ENCODE assay signal across 8 cellular contexts in the genomic region with DNA sequence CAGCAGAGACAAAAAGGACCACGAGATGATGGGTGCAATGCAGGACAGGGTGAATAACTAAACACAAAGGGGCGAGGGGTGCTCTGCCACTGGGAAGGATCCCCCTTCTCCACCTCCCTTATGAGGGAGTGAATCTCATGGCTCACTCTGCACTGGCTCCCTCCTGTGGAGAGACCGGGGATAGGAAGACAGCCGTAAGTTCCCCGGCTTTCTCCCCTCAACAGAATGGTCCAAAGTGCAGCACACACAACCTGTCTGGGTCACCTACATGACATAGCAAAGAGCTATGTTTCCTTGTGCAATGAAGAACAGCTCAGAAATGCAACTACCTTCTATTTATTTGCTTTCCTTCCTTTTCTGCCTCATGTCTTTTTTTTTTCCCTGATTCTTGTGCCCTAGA. TPM values are rescaled to one million over a fixed set of nuclear protein-coding genes. Genes with fewer than 3 reads are reported as not detected.
DNase-seq lines count a peak whose midpoint lies in the region; ATAC-seq and TF ChIP-seq lines count a peak whose summit lies in the region.

No MANE protein-coding gene starts in this region.

- peaks cover 3% of the 10 kb centered on the region for H3K27me3 Mint-ChIP-seq in T-helper 2 cell treated with Interferon-gamma antibody and Interleukin-4, amounts not matched to agents 5 μg/mL and 100 μg/mL, for 36 hours (ENCODE audit: low read depth)

- in situ Hi-C loops in astrocyte of the cerebellum (cut with HindIII; ENCODE audit: low sequenced_read_pairs), result no loop called here

- no peaks in the 10 kb centered on the region for H3K9me3 Mint-ChIP-seq in T-helper 2 cell treated with Interferon-gamma antibody and Interleukin-4, amounts not matched to agents 5 μg/mL and 100 μg/mL, for 36 hours

- no peaks in the 10 kb centered on the region for H3K4me1 ChIP-seq in KMS-11 (ENCODE audit: low read depth, poor library complexity, severe bottlenecking)
- peaks cover 5% of the 10 kb centered on the region for H3K4me1 ChIP-seq in effector memory CD4-positive, alpha-beta T cell (ENCODE audit: control insufficient read depth, insufficient read depth, low read length, poor library complexity, severe bottlenecking)

- no peak overlapping the region for H3K27ac ChIP-seq in KMS-11
- H3K27ac ChIP-seq in effector memory CD4-positive, alpha-beta T cell (ENCODE audit: insufficient read depth, low read length, poor library complexity, severe bottlenecking), result no peak overlapping the region

- ATAC-seq in GM18861 (IDR thresholded peaks at IDR 0.05; ENCODE audit: unreplicated experiment), result no peak

- H3K4me2 ChIP-seq in KMS-11, result no peak overlapping the region

- H3K4me1 Mint-ChIP-seq in T-helper 2 cell treated with Interferon-gamma antibody and Interleukin-4, amounts not matched to agents 5 μg/mL and 100 μg/mL, for 36 hours (ENCODE audit: low read depth), result peaks cover 2% of the 10 kb centered on the region

- no peaks in the 10 kb centered on the region for H3K79me2 ChIP-seq in KMS-11 (ENCODE audit: insufficient read depth, low read depth)

- H3K36me3 Mint-ChIP-seq in T-helper 2 cell treated with Interferon-gamma antibody and Interleukin-4, amounts not matched to agents 5 μg/mL and 100 μg/mL, for 36 hours (ENCODE audit: low read depth), result no peaks in the 10 kb centered on the region

- no peaks in the 10 kb centered on the region for H3K9me3 ChIP-seq in effector memory CD4-positive, alpha-beta T cell (ENCODE audit: control insufficient read depth, low read length)

- peak; percentile 47; the same call in 1 of the 2 replicates for TF ChIP-seq CTCF in KMS-11 (conservative IDR thresholded peaks at IDR 0.05; ENCODE audit: low read depth, low read length)
- peak; percentile 43 for TF ChIP-seq CTCF in astrocyte of the cerebellum (IDR thresholded peaks at IDR 0.05; ENCODE audit: low read depth, low read length, missing control alignments)

- no peak overlapping the region for H3K4me3 Mint-ChIP-seq in T-helper 2 cell treated with Interferon-gamma antibody and Interleukin-4, amounts not matched to agents 5 μg/mL and 100 μg/mL, for 36 hours

- H3K9ac ChIP-seq in KMS-11, result no peak overlapping the region

- peak; percentile 39 for DNase-seq in ELR (ENCODE audit: low read depth)
- no peak for DNase-seq in astrocyte of the cerebellum (ENCODE audit: low read depth)
- DNase-seq in mucosa of gallbladder (ENCODE audit: low spot score), result peak; percentile 23
- no peak for DNase-seq in T-helper 2 cell treated with Interferon-gamma antibody and Interleukin-4, amounts not matched to agents 5 μg/mL and 100 μg/mL, for 36 hours (ENCODE audit: low spot score)
- DNase-seq in DMS79 treated with DMSO at 0.1 percent for 48 hours (lab: John Stamatoyannopoulos, UW), result no peak
- DNase-seq in effector memory CD4-positive, alpha-beta T cell, result no peak

- no peak overlapping the region for H3K27ac Mint-ChIP-seq in T-helper 2 cell treated with Interferon-gamma antibody and Interleukin-4, amounts not matched to agents 5 μg/mL and 100 μg/mL, for 36 hours

- H4K20me1 ChIP-seq in KMS-11 (ENCODE audit: insufficient read depth), result no peaks in the 10 kb centered on the region

- H3K4me3 ChIP-seq in KMS-11 (IDR thresholded peaks at IDR 0.05; ENCODE audit: insufficient read depth, low read depth, low read length) (no peak overlapping the region), astrocyte of the cerebellum (ENCODE audit: low read depth, low read length) (no peak overlapping the region)
- no peak overlapping the region for H3K4me3 ChIP-seq in effector memory CD4-positive, alpha-beta T cell (ENCODE audit: insufficient read depth, low read depth, low read length, poor library complexity, severe bottlenecking)

- H3K36me3 ChIP-seq in KMS-11 (ENCODE audit: insufficient read depth), result no peaks in the 10 kb centered on the region
- no peaks in the 10 kb centered on the region for H3K36me3 ChIP-seq in effector memory CD4-positive, alpha-beta T cell (ENCODE audit: control insufficient read depth, insufficient read depth, low read length)

- no peak overlapping the region for H2AFZ ChIP-seq in KMS-11 (ENCODE audit: low read depth)

- H3K27me3 ChIP-seq in KMS-11 (ENCODE audit: insufficient read depth, low read depth), result no peaks in the 10 kb centered on the region
- H3K27me3 ChIP-seq in effector memory CD4-positive, alpha-beta T cell (replicated peaks; ENCODE audit: control insufficient read depth, insufficient read depth, low read length, poor library complexity, severe bottlenecking), result no peaks in the 10 kb centered on the region

RNA-seq across cellular contexts. Expression of a gene that starts 7.8 kb away (rescaled TPM):
- 0.83 TPM for total RNA-seq in mucosa of gallbladder

RNA-seq across cellular contexts. Expression of a gene that starts 22.2 kb away (rescaled TPM):
- total RNA-seq in mucosa of gallbladder, result 36.9 TPM

RNA-seq across cellular contexts. Expression of a gene that starts 57.3 kb away (rescaled TPM):
- 38.8 TPM for total RNA-seq in mucosa of gallbladder

Comparison
In these comparisons a context has a peak if more than half of its experiments do, and no peak if none do; other contexts are left out.
1. DNase-seq: peak in ELR (single experiment) and mucosa of gallbladder (single experiment); none in astrocyte of the cerebellum (single experiment), T-helper 2 cell treated with Interferon-gamma antibody and Interleukin-4, amounts not matched to agents 5 μg/mL and 100 μg/mL, for 36 hours (single experiment), DMS79 treated with DMSO at 0.1 percent for 48 hours (single experiment) and effector memory CD4-positive, alpha-beta T cell (0 of 3).